ENCODE assay signal across 9 cellular contexts in the genomic region with DNA sequence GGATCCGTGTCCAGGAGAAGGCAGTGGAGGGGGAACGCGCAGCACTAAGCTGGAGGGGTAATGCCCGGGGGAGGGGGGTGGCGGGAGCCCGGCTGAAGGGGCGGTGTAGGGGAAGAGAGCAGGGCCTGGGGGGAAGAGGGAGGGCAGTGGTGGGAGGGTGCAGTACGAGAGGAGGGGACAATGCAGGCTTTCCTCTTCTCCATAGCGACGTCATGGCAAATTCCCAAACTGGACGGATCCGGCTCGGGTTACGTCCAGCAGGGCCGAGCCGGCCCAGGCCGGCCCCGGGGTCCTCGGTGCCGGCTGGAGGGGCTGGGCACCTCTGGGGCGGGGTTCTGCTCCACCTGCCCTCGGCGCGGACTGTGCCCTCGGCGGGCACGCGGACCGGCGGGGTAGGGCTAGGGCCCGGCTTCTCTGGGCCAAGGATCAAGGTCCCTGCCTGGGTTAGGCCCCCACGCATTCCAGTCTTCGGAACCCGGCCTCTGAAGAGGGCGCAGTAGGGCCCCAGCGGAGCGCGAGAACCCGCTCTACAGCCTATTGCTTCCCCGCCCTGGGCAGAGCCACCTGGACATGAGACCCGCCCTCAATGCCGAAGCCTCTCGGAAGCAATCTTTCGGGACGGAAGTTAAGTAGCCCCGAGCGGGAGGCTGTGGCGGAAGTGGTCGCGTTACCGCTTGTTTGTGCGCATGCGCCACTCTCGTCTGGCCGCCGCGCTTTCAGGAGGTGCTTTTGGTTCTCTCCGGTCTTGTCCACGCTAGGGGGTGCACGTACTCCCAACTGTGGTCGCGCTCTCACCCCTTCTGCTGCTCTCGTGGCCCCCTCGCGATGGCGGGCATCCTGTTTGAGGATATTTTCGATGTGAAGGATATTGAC. TPM values are rescaled to one million over a fixed set of nuclear protein-coding genes. Genes with fewer than 3 reads are reported as not detected.
DNase-seq lines count a peak whose midpoint lies in the region; ATAC-seq, FAIRE-seq and TF ChIP-seq lines count a peak whose summit lies in the region.
"Had no signal": no experiment of that assay in that cellular context is flagged by ENCODE, and none has a peak within 500 bp of the region (broad histone marks: within the 10 kb centered on the region; RNA-seq: fewer than 3 reads in every experiment).

No MANE protein-coding gene starts in this region.

- DNase-seq in AG20443 (ENCODE audit: low spot score) (peak; percentile 97), NCI-H345 treated with DMSO at 0.1 percent for 48 hours (lab: John Stamatoyannopoulos, UW; ENCODE audit: unreplicated experiment) (peak; percentile 98), cerebellar nuclear complex (lab: John Stamatoyannopoulos, UW) (peak; percentile 40 to 79), kidney (peak; percentile 99)
- DNase-seq in stimulated activated CD4-positive, alpha-beta T cell treated with anti-CD3 and anti-CD28 coated beads, Interleukin-15, amount 100 ng/mL, for 24 hours = peak; percentile 97

- FAIRE-seq in kidney (lab: Jason Lieb, UNC) = no peak
- FAIRE-seq: islet of Langerhans had no signal

- H3K4me1 ChIP-seq in kidney (ENCODE audit: control insufficient read depth in 1 of 2, insufficient read depth in 1 of 2, low read depth in 1 of 2, low read length in 2 of 2) = peaks cover 13 to 17% of the 10 kb centered on the region in 2 donors

- peak overlapping the region; percentile 80 to 91 for H3K4me3 ChIP-seq in kidney (ENCODE audit: low read length in 2 of 2)

- ATAC-seq in GM19025 (IDR thresholded peaks at IDR 0.05; ENCODE audit: low read depth, unreplicated experiment) (peak; percentile 73), HG03342 (IDR thresholded peaks at IDR 0.05; ENCODE audit: unreplicated experiment) (peak; percentile 87)
- peak; percentile 87 for ATAC-seq in activated CD4-positive, CD25-positive, alpha-beta regulatory T cell treated with anti-CD3 and anti-CD28 coated beads, Interleukin-2, amount 50 U/mL, for 24 hours

- H3K9ac ChIP-seq in kidney (ENCODE audit: low read length in 2 of 2) = peak overlapping the region; percentile 83 to 94

- H3K27ac ChIP-seq in kidney (ENCODE audit: low read depth in 2 of 2, low read length in 2 of 2) = peak overlapping the region; percentile 98 to 99

- H3K36me3 ChIP-seq in kidney (ENCODE audit: control insufficient read depth in 1 of 2, insufficient read depth in 2 of 2, low read length in 2 of 2) = peaks cover 8 to 22% of the 10 kb centered on the region in 2 donors

- intact Hi-C loops in kidney (cut with DNase I) = no loop called here

- no peaks in the 10 kb centered on the region for H3K9me3 ChIP-seq in kidney (ENCODE audit: control insufficient read depth in 1 of 2, low read length in 2 of 2)

- TF ChIP-seq CTCF in kidney (IDR thresholded peaks at IDR 0.05; ENCODE audit: borderline replicate concordance, extremely low read depth, insufficient read depth) = peak; percentile 44

RNA-seq across cellular contexts. Expression of gene POLR2H, which starts 1.4 kb away (rescaled TPM):
- total RNA-seq in kidney = 82.0 TPM
- polyA plus RNA-seq in kidney (ENCODE audit: insufficient read depth, low read depth, low replicate concordance) = 157 TPM

RNA-seq across cellular contexts. Expression of gene CLCN2, which starts 1.5 kb away (rescaled TPM):
- 10.4 TPM for total RNA-seq in kidney
- polyA plus RNA-seq in kidney (ENCODE audit: insufficient read depth, low read depth, low replicate concordance) = 6.4 TPM

RNA-seq across cellular contexts. Expression of gene THPO, which starts 15.1 kb away (rescaled TPM):
- 0.85 TPM for total RNA-seq in kidney
- 5.7 TPM for polyA plus RNA-seq in kidney (ENCODE audit: insufficient read depth, low read depth, low replicate concordance)

RNA-seq across cellular contexts. Expression of gene CHRD, which starts 16.9 kb away (rescaled TPM):
- 16.8 TPM for total RNA-seq in kidney
- polyA plus RNA-seq in kidney (ENCODE audit: insufficient read depth, low read depth, low replicate concordance) = 18.6 TPM

RNA-seq across cellular contexts. Expression of gene FAM131A, which starts 25.5 kb away (rescaled TPM):
- 20.1 TPM for total RNA-seq in kidney
- polyA plus RNA-seq in kidney (ENCODE audit: insufficient read depth, low read depth, low replicate concordance) = 14.0 TPM

Comparison
In these comparisons a context has a peak if more than half of its experiments do, and no peak if none do; other contexts are left out.
1. Peak in every context shown above with its lines: DNase-seq, ATAC-seq, H3K4me3 ChIP-seq and H3K27ac ChIP-seq.